ENCODE assay signal across 8 cellular contexts in the genomic region with DNA sequence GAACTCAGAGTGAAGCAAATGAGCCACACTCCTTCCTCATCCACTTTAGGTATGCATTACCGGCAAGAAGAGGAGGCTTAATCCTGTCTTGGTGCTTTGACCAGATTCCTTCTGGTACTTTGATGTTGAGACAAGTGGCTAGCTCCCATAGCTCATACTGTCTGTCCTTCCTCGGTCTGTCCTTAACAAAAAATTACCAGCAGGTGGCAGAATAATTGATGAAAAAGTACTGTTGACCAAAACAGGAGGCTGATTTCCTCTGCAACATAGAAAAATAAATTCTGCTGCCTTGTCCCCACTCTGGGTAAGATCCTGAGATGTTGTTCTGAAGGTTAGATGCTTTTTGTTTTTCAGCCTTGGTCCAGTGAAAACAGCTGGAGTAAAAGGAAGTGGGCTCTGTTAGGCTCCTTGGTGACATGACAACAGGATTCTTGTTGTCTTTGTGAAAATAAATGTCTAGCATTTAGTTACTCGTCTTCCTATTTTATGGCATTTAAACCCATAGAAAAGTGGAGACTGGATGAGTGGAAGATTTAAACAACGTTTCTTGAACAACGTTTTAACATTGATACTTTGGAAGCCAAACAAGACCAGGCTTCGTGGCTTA. TPM values are rescaled to one million over a fixed set of nuclear protein-coding genes. Genes with fewer than 3 reads are reported as not detected.
DNase-seq lines count a peak whose midpoint lies in the region; ATAC-seq, FAIRE-seq and TF ChIP-seq lines count a peak whose summit lies in the region.

No MANE protein-coding gene starts in this region.

- no peaks in the 10 kb centered on the region for H3K36me3 ChIP-seq in left ventricle myocardium inferior
- no peaks in the 10 kb centered on the region for H3K36me3 ChIP-seq in WERI-Rb-1
- H3K36me3 ChIP-seq in kidney (ENCODE audit: control insufficient read depth in 1 of 2, insufficient read depth in 2 of 2, low read length in 2 of 2) = no peaks in the 10 kb centered on the region

- intact Hi-C loops in left ventricle myocardium inferior (cut with micrococcal nuclease) = no loop called here
- intact Hi-C loops in Right ventricle myocardium superior (cut with DNase I) = no loop called here
- intact Hi-C loops in kidney (cut with DNase I) = no loop called here

- H3K27ac ChIP-seq in left ventricle myocardium inferior (replicated peaks) = peak overlapping the region; percentile 7
- H3K27ac ChIP-seq in WERI-Rb-1 = peak overlapping the region; percentile 15
- H3K27ac ChIP-seq in kidney (ENCODE audit: low read depth in 2 of 2, low read length in 2 of 2) = no peak overlapping the region

- TF ChIP-seq CTCF in left ventricle myocardium inferior (IDR thresholded peaks at IDR 0.05; ENCODE audit: borderline replicate concordance) (peak; percentile 59), WERI-Rb-1 (IDR thresholded peaks at IDR 0.05; ENCODE audit: low read depth, low read length) (peak; percentile 50; the same call in 1 of the 2 replicates), kidney (IDR thresholded peaks at IDR 0.05; ENCODE audit: borderline replicate concordance, extremely low read depth, insufficient read depth) (peak; percentile 57)

- no peak overlapping the region for H3K4me3 ChIP-seq in left ventricle myocardium inferior
- H3K4me3 ChIP-seq in WERI-Rb-1 (ENCODE audit: low read depth, low read length) = peak overlapping the region; percentile 15; the same call in 1 of the 2 replicates
- no peak overlapping the region for H3K4me3 ChIP-seq in kidney (ENCODE audit: low read length in 2 of 2)

- no peaks in the 10 kb centered on the region for H3K9me3 ChIP-seq in left ventricle myocardium inferior (replicated peaks)
- H3K9me3 ChIP-seq in WERI-Rb-1 (ENCODE audit: severe bottlenecking) = peaks cover 9% of the 10 kb centered on the region
- H3K9me3 ChIP-seq in kidney (ENCODE audit: control insufficient read depth in 1 of 2, low read length in 2 of 2) = no peaks in the 10 kb centered on the region

- H3K4me1 ChIP-seq in left ventricle myocardium inferior (peaks cover 28% of the 10 kb centered on the region), kidney (ENCODE audit: control insufficient read depth in 1 of 2, insufficient read depth in 1 of 2, low read depth in 1 of 2, low read length in 2 of 2) (peaks cover 0 to 3% of the 10 kb centered on the region in 2 donors)

- ATAC-seq in Right ventricle myocardium superior (ENCODE audit: poor library complexity) (no peak), GM19351 (IDR thresholded peaks at IDR 0.05; ENCODE audit: unreplicated experiment) (no peak)

- no peak overlapping the region for H3K9ac ChIP-seq in kidney (ENCODE audit: low read length in 2 of 2)

- H3K27me3 ChIP-seq in left ventricle myocardium inferior (ENCODE audit: low read depth) (no peaks in the 10 kb centered on the region), WERI-Rb-1 (ENCODE audit: insufficient read depth, low read depth, severe bottlenecking) (no peaks in the 10 kb centered on the region)

- FAIRE-seq in kidney (lab: Jason Lieb, UNC) = no peak

- DNase-seq in left ventricle myocardium inferior (no peak), Right ventricle myocardium superior (no peak), NCI-H1436 treated with DMSO at 0.1 percent for 48 hours (lab: John Stamatoyannopoulos, UW) (peak; percentile 2), WERI-Rb-1 (peak; percentile 39), kidney (no peak)
- no peak for DNase-seq in activated effector memory CD4-positive, alpha-beta T cell treated with anti-CD3 and anti-CD28 coated beads, Interleukin-2, amount 50 U/mL, for 16 hours
- no peak for DNase-seq in activated CD4-positive, alpha-beta T cell treated with anti-CD3 and anti-CD28 coated beads, Interleukin-2, amount 50 U/mL, for 48 hours

RNA-seq across cellular contexts. Expression of a gene that starts 11.2 kb away (rescaled TPM):
- total RNA-seq in left ventricle myocardium inferior (90.3 TPM), Right ventricle myocardium superior (88.1 TPM), kidney (not detected)
- polyA plus RNA-seq in kidney (ENCODE audit: insufficient read depth, low read depth, low replicate concordance) = 1.3 TPM

RNA-seq across cellular contexts. Expression of a gene that starts 36.3 kb away (rescaled TPM):
- 753 TPM for total RNA-seq in left ventricle myocardium inferior
- total RNA-seq in Right ventricle myocardium superior = 980 TPM
- 1,197 TPM for total RNA-seq in kidney
- 356 TPM for polyA plus RNA-seq in kidney (ENCODE audit: insufficient read depth, low read depth, low replicate concordance)

Comparison
In these comparisons a context has a peak if more than half of its experiments do, and no peak if none do; other contexts are left out.
1. DNase-seq: peak in NCI-H1436 treated with DMSO at 0.1 percent for 48 hours (single experiment) and WERI-Rb-1 (single experiment); none in left ventricle myocardium inferior (single experiment), Right ventricle myocardium superior (single experiment), kidney (single experiment), activated effector memory CD4-positive, alpha-beta T cell treated with anti-CD3 and anti-CD28 coated beads, Interleukin-2, amount 50 U/mL, for 16 hours (single experiment) and activated CD4-positive, alpha-beta T cell treated with anti-CD3 and anti-CD28 coated beads, Interleukin-2, amount 50 U/mL, for 48 hours (0 of 2).
2. H3K27ac ChIP-seq: peak in left ventricle myocardium inferior (single experiment) and WERI-Rb-1 (single experiment); none in kidney (0 of 2).
3. RNA of a gene that starts 11.2 kb away (total RNA-seq): 90.3 TPM in left ventricle myocardium inferior (single experiment) and 88.1 TPM in Right ventricle myocardium superior (single experiment); not detected in kidney (single experiment); every median in the first group is over 10 times any median in the second.
4. Peak in every context shown above with its lines, with median percentiles within 50 percentile points of each other: CTCF ChIP-seq.